ENCODE assay signal across 36 cellular contexts in the genomic region with DNA sequence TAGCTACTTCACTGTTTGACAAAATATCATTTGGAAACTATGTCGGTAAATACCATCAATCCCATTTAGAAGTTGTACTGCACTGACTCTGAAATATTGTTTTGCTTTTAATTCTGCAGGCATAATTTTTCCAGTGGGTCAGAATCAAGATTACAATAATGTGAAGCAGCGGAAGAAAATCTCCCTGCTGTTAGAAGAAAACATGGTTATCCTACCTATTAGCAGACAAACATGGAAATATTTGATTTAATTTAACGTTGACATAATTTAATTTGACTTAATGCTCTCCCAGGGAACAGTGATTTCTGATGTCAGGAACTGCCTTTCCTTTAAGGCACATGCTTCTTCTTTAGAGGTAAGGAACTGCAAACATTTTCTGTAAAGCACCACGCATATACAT.
"Had no signal": no experiment of that assay in that cellular context is flagged by ENCODE, and none has a peak within 500 bp of the region (broad histone marks: within the 10 kb centered on the region; RNA-seq: fewer than 3 reads in every experiment).

No MANE protein-coding gene starts in this region.

- H3K36me3 Mint-ChIP-seq: activated naive CD4-positive, alpha-beta T cell treated with anti-CD3 and anti-CD28 coated beads, Interleukin-2, amount 10 ng/mL, durations not matched to agents 7 days and 5 days; activated naive CD4-positive, alpha-beta T cell treated with anti-CD3 and anti-CD28 coated beads, Interleukin-2, amount 50 U/mL, for 24 hours; activated naive CD4-positive, alpha-beta T cell treated with anti-CD3 and anti-CD28 coated beads, Interleukin-2, amount 50 U/mL, for 72 hours; activated naive CD8-positive, alpha-beta T cell; activated naive CD8-positive, alpha-beta T cell treated with anti-CD3 and anti-CD28 coated beads for 36 hours; activated naive CD8-positive, alpha-beta T cell treated with anti-CD3 and anti-CD28 coated beads, Interleukin-2, amount 10 ng/mL, durations not matched to agents 7 days and 5 days; brain had no signal

- H3K4me1 ChIP-seq: adrenal gland, ascending aorta, body of pancreas, breast epithelium had no signal

- H3K27me3 ChIP-seq: adrenal gland, ascending aorta, body of pancreas, brain microvascular endothelial cell, breast epithelium, cardiac muscle cell had no signal

- H3K27ac ChIP-seq: adrenal gland, ascending aorta, body of pancreas, brain microvascular endothelial cell, breast epithelium, cardiac muscle cell had no signal

- H3K27ac Mint-ChIP-seq: activated naive CD4-positive, alpha-beta T cell treated with anti-CD3 and anti-CD28 coated beads for 36 hours; activated naive CD4-positive, alpha-beta T cell treated with anti-CD3 and anti-CD28 coated beads, Interleukin-2, amount 10 ng/mL, durations not matched to agents 7 days and 5 days; activated naive CD4-positive, alpha-beta T cell treated with anti-CD3 and anti-CD28 coated beads, Interleukin-2, amount 50 U/mL, for 24 hours; activated naive CD4-positive, alpha-beta T cell treated with anti-CD3 and anti-CD28 coated beads, Interleukin-2, amount 50 U/mL, for 72 hours; activated naive CD8-positive, alpha-beta T cell; activated naive CD8-positive, alpha-beta T cell treated with anti-CD3 and anti-CD28 coated beads for 36 hours; activated naive CD8-positive, alpha-beta T cell treated with anti-CD3 and anti-CD28 coated beads, Interleukin-2, amount 10 ng/mL, durations not matched to agents 7 days and 5 days; activated naive CD8-positive, alpha-beta T cell treated with anti-CD3 and anti-CD28 coated beads, Interleukin-2, amount 50 U/mL, for 24 hours; activated T-cell treated with anti-CD3 and anti-CD28 coated beads, Interleukin-2, amount 50 U/mL, for 72 hours; activated T-helper 1 cell treated with anti-CD3 and anti-CD28 coated beads, Interleukin-12 subunit alpha, Interleukin-12 subunit beta, Interleukin-2, Interleukin-4 antibody, amounts not matched to agents 30 ng/mL and 10 ng/mL and 1 ng/mL, durations not matched to agents 14 hours and 24 hours and 36 hours; activated T-helper 17 cell treated with anti-CD3 and anti-CD28 coated beads, Interleukin-2, amount 50 U/mL, for 72 hours; activated T-helper 2 cell treated with anti-CD3 and anti-CD28 coated beads, Interferon-gamma antibody, Interleukin-2, Interleukin-4, amounts not matched to agents 10 μg/mL and 5 μg/mL and 100 μg/mL, durations not matched to agents 14 hours and 24 hours and 36 hours; brain had no signal

- H3K9me3 ChIP-seq: adrenal gland, ascending aorta, body of pancreas, breast epithelium had no signal

- H3K36me3 ChIP-seq: adrenal gland, ascending aorta, brain microvascular endothelial cell, breast epithelium, cardiac muscle cell had no signal

- DNase-seq: activated effector memory CD4-positive, alpha-beta T cell treated with anti-CD3 and anti-CD28 coated beads, Interleukin-2, amount 50 U/mL, for 16 hours; activated effector memory CD4-positive, alpha-beta T cell treated with Interleukin-2 at 50 U/mL for 16 hours; activated gamma-delta T cell; activated gamma-delta T cell treated with Interleukin-2 at 50 U/mL for 16 hours; activated naive CD4-positive, alpha-beta T cell; activated naive CD4-positive, alpha-beta T cell treated with anti-CD3 and anti-CD28 coated beads for 36 hours; activated naive CD4-positive, alpha-beta T cell treated with anti-CD3 and anti-CD28 coated beads, Interleukin-2, amount 10 ng/mL, durations not matched to agents 7 days and 5 days; activated naive CD4-positive, alpha-beta T cell treated with anti-CD3 and anti-CD28 coated beads, Interleukin-2, amount 50 U/mL, for 16 hours; activated naive CD4-positive, alpha-beta T cell treated with Interleukin-2 at 50 U/mL for 16 hours; activated naive CD8-positive, alpha-beta T cell treated with anti-CD3 and anti-CD28 coated beads for 36 hours; activated naive CD8-positive, alpha-beta T cell treated with anti-CD3 and anti-CD28 coated beads, Interleukin-2, amount 10 ng/mL, durations not matched to agents 7 days and 5 days; activated naive CD8-positive, alpha-beta T cell treated with anti-CD3 and anti-CD28 coated beads, Interleukin-2, amount 50 U/mL, for 24 hours; activated T-cell treated with anti-CD3 and anti-CD28 coated beads, Interleukin-2, amount 50 U/mL, for 4 hours; activated T-cell treated with anti-CD3 and anti-CD28 coated beads, Interleukin-2, amount 50 U/mL, for 48 hours; activated T-cell treated with anti-CD3 and anti-CD28 coated beads, Interleukin-2, amount 50 U/mL, for 72 hours; adrenal gland; amniotic stem cell; amygdala; anterior cingulate cortex; aorta; body of pancreas; brain microvascular endothelial cell; caudate nucleus; central memory CD4-positive, alpha-beta T cell; cerebellar nuclear complex had no signal

- H3K9me3 Mint-ChIP-seq: activated naive CD4-positive, alpha-beta T cell treated with anti-CD3 and anti-CD28 coated beads for 36 hours; activated naive CD4-positive, alpha-beta T cell treated with anti-CD3 and anti-CD28 coated beads, Interleukin-2, amount 10 ng/mL, durations not matched to agents 7 days and 5 days; activated naive CD4-positive, alpha-beta T cell treated with anti-CD3 and anti-CD28 coated beads, Interleukin-2, amount 50 U/mL, for 72 hours; activated naive CD8-positive, alpha-beta T cell treated with anti-CD3 and anti-CD28 coated beads for 36 hours; activated naive CD8-positive, alpha-beta T cell treated with anti-CD3 and anti-CD28 coated beads, Interleukin-2, amount 10 ng/mL, durations not matched to agents 7 days and 5 days; activated naive CD8-positive, alpha-beta T cell treated with anti-CD3 and anti-CD28 coated beads, Interleukin-2, amount 50 U/mL, for 24 hours; activated T-cell treated with anti-CD3 and anti-CD28 coated beads, Interleukin-2, amount 50 U/mL, for 72 hours; activated T-helper 1 cell treated with anti-CD3 and anti-CD28 coated beads, Interleukin-12 subunit alpha, Interleukin-12 subunit beta, Interleukin-2, Interleukin-4 antibody, amounts not matched to agents 30 ng/mL and 10 ng/mL and 1 ng/mL, durations not matched to agents 14 hours and 24 hours and 36 hours; activated T-helper 17 cell treated with anti-CD3 and anti-CD28 coated beads, Interleukin-2, amount 50 U/mL, for 72 hours; activated T-helper 2 cell treated with anti-CD3 and anti-CD28 coated beads, Interferon-gamma antibody, Interleukin-2, Interleukin-4, amounts not matched to agents 10 μg/mL and 5 μg/mL and 100 μg/mL, durations not matched to agents 14 hours and 24 hours and 36 hours; brain; central memory CD8-positive, alpha-beta T cell had no signal

- H3K4me3 ChIP-seq: adrenal gland, ascending aorta, body of pancreas, breast epithelium, cardiac muscle cell had no signal

- H3K4me3 Mint-ChIP-seq: activated naive CD4-positive, alpha-beta T cell treated with anti-CD3 and anti-CD28 coated beads for 36 hours; activated naive CD4-positive, alpha-beta T cell treated with anti-CD3 and anti-CD28 coated beads, Interleukin-2, amount 10 ng/mL, durations not matched to agents 7 days and 5 days; activated naive CD4-positive, alpha-beta T cell treated with anti-CD3 and anti-CD28 coated beads, Interleukin-2, amount 50 U/mL, for 24 hours; activated naive CD8-positive, alpha-beta T cell; activated naive CD8-positive, alpha-beta T cell treated with anti-CD3 and anti-CD28 coated beads for 36 hours; activated naive CD8-positive, alpha-beta T cell treated with anti-CD3 and anti-CD28 coated beads, Interleukin-2, amount 10 ng/mL, durations not matched to agents 7 days and 5 days; activated naive CD8-positive, alpha-beta T cell treated with anti-CD3 and anti-CD28 coated beads, Interleukin-2, amount 50 U/mL, for 24 hours; activated T-cell treated with anti-CD3 and anti-CD28 coated beads, Interleukin-2, amount 50 U/mL, for 4 hours; activated T-cell treated with anti-CD3 and anti-CD28 coated beads, Interleukin-2, amount 50 U/mL, for 72 hours; activated T-helper 1 cell treated with anti-CD3 and anti-CD28 coated beads, Interleukin-12 subunit alpha, Interleukin-12 subunit beta, Interleukin-2, Interleukin-4 antibody, amounts not matched to agents 30 ng/mL and 10 ng/mL and 1 ng/mL, durations not matched to agents 14 hours and 24 hours and 36 hours; activated T-helper 17 cell treated with anti-CD3 and anti-CD28 coated beads, Interleukin-2, amount 50 U/mL, for 72 hours; brain; central memory CD8-positive, alpha-beta T cell had no signal

- ATAC-seq: activated naive CD4-positive, alpha-beta T cell treated with anti-CD3 and anti-CD28 coated beads, Interleukin-2, amount 50 U/mL, for 72 hours; activated naive CD8-positive, alpha-beta T cell treated with anti-CD3 and anti-CD28 coated beads, Interleukin-2, amount 50 U/mL, for 24 hours; activated T-cell treated with anti-CD3 and anti-CD28 coated beads, Interleukin-2, amount 50 U/mL, for 4 hours; activated T-cell treated with anti-CD3 and anti-CD28 coated beads, Interleukin-2, amount 50 U/mL, for 72 hours; activated T-helper 17 cell treated with anti-CD3 and anti-CD28 coated beads, Interleukin-2, amount 50 U/mL, for 72 hours; body of pancreas had no signal

- H3K27me3 Mint-ChIP-seq: activated naive CD4-positive, alpha-beta T cell treated with anti-CD3 and anti-CD28 coated beads, Interleukin-2, amount 10 ng/mL, durations not matched to agents 7 days and 5 days; activated naive CD8-positive, alpha-beta T cell; activated naive CD8-positive, alpha-beta T cell treated with anti-CD3 and anti-CD28 coated beads for 36 hours; activated naive CD8-positive, alpha-beta T cell treated with anti-CD3 and anti-CD28 coated beads, Interleukin-2, amount 10 ng/mL, durations not matched to agents 7 days and 5 days; activated naive CD8-positive, alpha-beta T cell treated with anti-CD3 and anti-CD28 coated beads, Interleukin-2, amount 50 U/mL, for 24 hours; activated T-helper 17 cell treated with anti-CD3 and anti-CD28 coated beads, Interleukin-2, amount 50 U/mL, for 72 hours; brain; central memory CD8-positive, alpha-beta T cell had no signal

- H3K4me1 Mint-ChIP-seq: activated naive CD4-positive, alpha-beta T cell treated with anti-CD3 and anti-CD28 coated beads, Interleukin-2, amount 10 ng/mL, durations not matched to agents 7 days and 5 days; activated naive CD4-positive, alpha-beta T cell treated with anti-CD3 and anti-CD28 coated beads, Interleukin-2, amount 50 U/mL, for 24 hours; activated naive CD8-positive, alpha-beta T cell treated with anti-CD3 and anti-CD28 coated beads for 36 hours; activated naive CD8-positive, alpha-beta T cell treated with anti-CD3 and anti-CD28 coated beads, Interleukin-2, amount 10 ng/mL, durations not matched to agents 7 days and 5 days; activated naive CD8-positive, alpha-beta T cell treated with anti-CD3 and anti-CD28 coated beads, Interleukin-2, amount 50 U/mL, for 24 hours; activated T-helper 17 cell treated with anti-CD3 and anti-CD28 coated beads, Interleukin-2, amount 50 U/mL, for 72 hours; brain; central memory CD8-positive, alpha-beta T cell had no signal
